Comparison of ENCODE assay signal across 9 cellular contexts in genomic region chr17:2892305-2892971, GRCh38.
A peak's percentile ranks its signal among the peaks of the same experiment; 100 is the strongest.
DNase-seq lines count a peak whose midpoint lies in the region; ATAC-seq, FAIRE-seq and TF ChIP-seq lines count a peak whose summit lies in the region.
"Had no signal": no experiment of that assay in that cellular context is flagged by ENCODE, and none has a peak within 500 bp of the region (broad histone marks: within the 10 kb centered on the region; RNA-seq: fewer than 3 reads in every experiment).

No MANE protein-coding gene starts in this region.

- ATAC-seq in A549 (peak; percentile 95 to 98), gastrocnemius medialis (no peak)

- H3K9ac ChIP-seq in GM23248, result no peak overlapping the region
- H3K9ac ChIP-seq: KMS-11 had no signal

- TF ChIP-seq RAD21 in A549 (conservative IDR thresholded peaks at IDR 0.05 in 1 of 2, IDR thresholded peaks at IDR 0.05 in 1 of 2), result no peak

- H3F3A ChIP-seq in GM23248 (ENCODE audit: insufficient read depth), result peaks cover 18% of the 10 kb centered on the region

- POLR2A ChIA-PET in A549 (lab: Yijun Ruan, JAX) (interaction anchor here (0.8 kb wide), 1 partner anchor 21 kb away, joined by 3 read pairs; no protein-coding TSS in a partner anchor), HEK293T (lab: Yijun Ruan, JAX) (interaction anchor here (0.8 kb wide), 1 partner anchor 33 kb away, joined by 3 read pairs; no protein-coding TSS in a partner anchor)

- DNase-seq in A549 (ENCODE audit: low read depth in 1 of 2, low spot score in 1 of 2) (peak; percentile 94 to 97), GM23248 (peak; percentile 94), SW 1271 (lab: John Stamatoyannopoulos, UW) (peak; percentile 50 to 69), hepatocyte (ENCODE audit: low spot score) (peak; percentile 85), NCI-H146 treated with DMSO at 0.1 percent for 48 hours (lab: John Stamatoyannopoulos, UW; ENCODE audit: unreplicated experiment) (no peak), GM12891 (ENCODE audit: insufficient read length, low spot score) (no peak), HEK293T (ENCODE audit: extremely low spot score) (no peak), gastrocnemius medialis (no peak)

- intact Hi-C loops in gastrocnemius medialis (cut with DNase I; ENCODE audit: low total_unique reads), result no loop called here

- 25% methylated on average over 8 of the region's 8 CpGs for WGBS in A549 (ENCODE audit: missing lambda C conversion rate)
- WGBS in GM23248 (ENCODE audit: low coverage in 1 of 2, low lambda C conversion rate in 2 of 2, missing lambda C conversion rate in 2 of 2), 2 experiments, result 38 to 48% methylated on average over 8 of the region's 8 CpGs
- WGBS in hepatocyte (ENCODE audit: low lambda C conversion rate, missing lambda C conversion rate), result 70% methylated on average over 8 of the region's 8 CpGs

- H3K4me2 ChIP-seq in A549 (peak overlapping the region; percentile 49), GM23248 (ENCODE audit: unreplicated experiment) (peak overlapping the region; percentile 13), hepatocyte (no peak overlapping the region)
- H3K4me2 ChIP-seq: KMS-11 had no signal

- H3K79me2 ChIP-seq in GM23248 (ENCODE audit: insufficient read depth), result no peaks in the 10 kb centered on the region
- H3K79me2 ChIP-seq in hepatocyte, result peaks cover 3% of the 10 kb centered on the region

- CTCF ChIA-PET in A549 (lab: Yijun Ruan, JAX) (interaction anchor here (0.6 to 3.2 kb wide), 6 partner anchors 9 to 121 kb away, joined by 3 to 13 read pairs (median 6); no protein-coding TSS in a partner anchor), HEK293T (lab: Yijun Ruan, JAX) (interaction anchor here (0.8 kb wide), 1 partner anchor 44 kb away, joined by 5 read pairs; no protein-coding TSS in a partner anchor)

- no peaks in the 10 kb centered on the region for H3K9me3 ChIP-seq in A549
- no peaks in the 10 kb centered on the region for H3K9me3 ChIP-seq in GM23248 (ENCODE audit: low read depth)
- no peaks in the 10 kb centered on the region for H3K9me3 ChIP-seq in hepatocyte (ENCODE audit: low read depth)
- no peaks in the 10 kb centered on the region for H3K9me3 ChIP-seq in gastrocnemius medialis

- no peaks in the 10 kb centered on the region for H3K9me2 ChIP-seq in GM23248 (ENCODE audit: insufficient read depth)
- H3K9me2 ChIP-seq in hepatocyte (replicated peaks; ENCODE audit: insufficient read depth), result no peaks in the 10 kb centered on the region

- H2AFZ ChIP-seq in GM23248 (no peak overlapping the region), hepatocyte (no peak overlapping the region)

- H3K4me3 ChIP-seq in A549, result no peak overlapping the region
- no peak overlapping the region for H3K4me3 ChIP-seq in GM23248
- H3K4me3 ChIP-seq in hepatocyte, result no peak overlapping the region
- no peak overlapping the region for H3K4me3 ChIP-seq in gastrocnemius medialis

- H3K27me3 ChIP-seq in GM23248 (replicated peaks; ENCODE audit: insufficient read depth) (no peaks in the 10 kb centered on the region), hepatocyte (no peaks in the 10 kb centered on the region), gastrocnemius medialis (no peaks in the 10 kb centered on the region)

- in situ Hi-C loops in GM23248 (cut with MboI), result no loop called here
- in situ Hi-C loops in gastrocnemius medialis (cut with MboI; ENCODE audit: low sequenced_read_pairs in 4 of 4), result no loop called here

- peak overlapping the region; percentile 50 to 68; a peak in 5 of 6 replicates for H3K27ac ChIP-seq in A549
- no peak overlapping the region for H3K27ac ChIP-seq in GM23248
- H3K27ac ChIP-seq in hepatocyte, result peak overlapping the region; percentile 87
- H3K27ac ChIP-seq in gastrocnemius medialis, result no peak overlapping the region
- H3K27ac ChIP-seq: KMS-11 had no signal

- H3K4me1 ChIP-seq in A549 (peaks cover 41% of the 10 kb centered on the region), GM23248 (ENCODE audit: insufficient read depth) (peaks cover 8% of the 10 kb centered on the region), hepatocyte (ENCODE audit: insufficient read depth) (peaks cover 9% of the 10 kb centered on the region), gastrocnemius medialis (no peaks in the 10 kb centered on the region)

- TF ChIP-seq POLR2A in A549 (IDR thresholded peaks at IDR 0.05; ENCODE audit: low read length) (no peak), GM12891 (IDR thresholded peaks at IDR 0.05; ENCODE audit: low read depth, low read length) (no peak), gastrocnemius medialis (IDR thresholded peaks at IDR 0.05) (no peak)

- TF ChIP-seq EP300 in A549 (IDR thresholded peaks at IDR 0.05), result no peak

- TF ChIP-seq CTCF in A549 (IDR thresholded peaks at IDR 0.05) (no peak), hepatocyte (IDR thresholded peaks at IDR 0.05; ENCODE audit: poor library complexity) (no peak), gastrocnemius medialis (IDR thresholded peaks at IDR 0.05 in 4 of 5, conservative IDR thresholded peaks at IDR 0.05 in 1 of 5) (no peak)

- H4K20me1 ChIP-seq in GM23248 (ENCODE audit: insufficient read depth) (no peaks in the 10 kb centered on the region), hepatocyte (ENCODE audit: insufficient read depth, poor library complexity, severe bottlenecking) (no peaks in the 10 kb centered on the region)

- H3K36me3 ChIP-seq in GM23248 (ENCODE audit: low read depth) (no peaks in the 10 kb centered on the region), hepatocyte (replicated peaks; ENCODE audit: insufficient read depth, low read depth) (no peaks in the 10 kb centered on the region), gastrocnemius medialis (no peaks in the 10 kb centered on the region)

- FAIRE-seq in A549 (lab: Jason Lieb, UNC) (peak; percentile 99), GM12891 (lab: Jason Lieb, UNC) (no peak)

TF ChIP-seq in A549, 52 proteins besides CTCF, POLR2A, EP300 and RAD21 (continues in another document):
- TF ChIP-seq MAZ (IDR thresholded peaks at IDR 0.05; ENCODE audit: borderline replicate concordance, low read depth, low read length), result no peak
- TF ChIP-seq JUN (IDR thresholded peaks at IDR 0.05), result peak in 1 of 2 experiments; percentile 58; a peak in 1 of 5 replicates
- no peak for TF ChIP-seq ELK1 (IDR thresholded peaks at IDR 0.05; ENCODE audit: low read depth, low read length)
- peak; percentile 91 for TF ChIP-seq BHLHE40 (IDR thresholded peaks at IDR 0.05; ENCODE audit: low read depth, low read length)
- 0 out of 2 replicates have a peak, but pooled peaks have one; percentile 53 for TF ChIP-seq MYC (IDR thresholded peaks at IDR 0.05; ENCODE audit: borderline replicate concordance, low read length)
- no peak for TF ChIP-seq HEYL (CRISPR knock-in tag; IDR thresholded peaks at IDR 0.05)
- no peak for TF ChIP-seq KDM5A (IDR thresholded peaks at IDR 0.05)
- peak; percentile 56 to 80 for TF ChIP-seq CEBPB (IDR thresholded peaks at IDR 0.05)

TF ChIP-seq in GM12891, 5 proteins besides CTCF, POLR2A, EP300 and RAD21:
- TF ChIP-seq PAX5 (IDR thresholded peaks at IDR 0.05; ENCODE audit: insufficient read depth, low read length, severe bottlenecking) (no peak), POLR2AphosphoS5 (IDR thresholded peaks at IDR 0.05; ENCODE audit: low read depth, low read length) (no peak), SPI1 (IDR thresholded peaks at IDR 0.05; ENCODE audit: low read depth, low read length) (no peak), TAF1 (IDR thresholded peaks at IDR 0.05; ENCODE audit: low read depth, low read length) (no peak), POU2F2 (IDR thresholded peaks at IDR 0.05; ENCODE audit: low read depth, low read length) (no peak)
TF ChIP-seq in GM12891: peak in this region for 0.

TF ChIP-seq in HEK293T, 16 proteins besides CTCF, POLR2A, EP300 and RAD21:
- TF ChIP-seq NFRKB (IDR thresholded peaks at IDR 0.05) (no peak), FOXK2 (IDR thresholded peaks at IDR 0.05) (no peak), BHLHE40 (IDR thresholded peaks at IDR 0.05; ENCODE audit: borderline replicate concordance) (no peak), SUZ12 (IDR thresholded peaks at IDR 0.05) (no peak), SP1 (IDR thresholded peaks at IDR 0.05) (no peak), TARDBP (IDR thresholded peaks at IDR 0.05) (no peak), FOXA1 (IDR thresholded peaks at IDR 0.05) (no peak), ARNT (IDR thresholded peaks at IDR 0.05) (no peak), FOXM1 (IDR thresholded peaks at IDR 0.05; ENCODE audit: borderline replicate concordance) (no peak), HDGF (IDR thresholded peaks at IDR 0.05; ENCODE audit: borderline replicate concordance) (no peak), ELF4 (IDR thresholded peaks at IDR 0.05) (no peak)

Comparison
In these comparisons a context has a peak if more than half of its experiments do, and no peak if none do; other contexts are left out.
1. ATAC-seq: peak in A549 (2 of 2); none in gastrocnemius medialis (0 of 2).
2. DNase-seq: peak in A549 (2 of 2), GM23248 (single experiment), SW 1271 (2 of 2) and hepatocyte (single experiment); none in NCI-H146 treated with DMSO at 0.1 percent for 48 hours (single experiment), GM12891 (single experiment), HEK293T (single experiment) and gastrocnemius medialis (0 of 2).
3. H3K27ac ChIP-seq: peak in A549 (2 of 2) and hepatocyte (single experiment); none in GM23248 (single experiment) and gastrocnemius medialis (0 of 4).